ENCODE assay signal across 21 cellular contexts in the genomic region with DNA sequence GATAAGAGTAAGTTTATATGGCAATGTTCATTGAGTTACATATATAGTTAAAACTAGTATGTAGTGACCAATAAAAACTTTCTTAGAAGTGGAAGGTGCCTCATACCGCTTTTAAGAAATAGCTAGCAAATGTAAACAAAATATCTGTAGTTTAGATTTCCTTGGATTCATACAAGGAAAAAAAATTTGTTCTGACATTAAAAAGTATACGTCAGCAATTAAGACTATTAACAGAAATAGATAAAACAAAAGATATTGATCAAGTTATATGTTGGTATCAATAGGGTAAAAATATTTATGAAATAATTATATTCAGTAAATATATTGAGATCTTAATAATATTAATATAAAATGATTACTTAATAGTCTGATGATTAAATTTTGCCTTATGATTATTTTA.
A peak's percentile ranks its signal among the peaks of the same experiment; 100 is the strongest.
DNase-seq lines count a peak whose midpoint lies in the region; ATAC-seq, FAIRE-seq and TF ChIP-seq lines count a peak whose summit lies in the region.
"Had no signal": no experiment of that assay in that cellular context is flagged by ENCODE, and none has a peak within 500 bp of the region (broad histone marks: within the 10 kb centered on the region; RNA-seq: fewer than 3 reads in every experiment).

No MANE protein-coding gene starts in this region.

- H3K9ac ChIP-seq in HepG2 (ENCODE audit: insufficient read depth, low read depth, low read length) (no peak overlapping the region), K562 (ENCODE audit: insufficient read depth in 1 of 2, low read depth in 2 of 2, low read length in 2 of 2) (no peak overlapping the region), kidney (ENCODE audit: low read length in 2 of 2) (no peak overlapping the region)

- intact Hi-C loops in HepG2 (cut with micrococcal nuclease; ENCODE audit: unreplicated experiment) = no loop called here
- intact Hi-C loops in right lobe of liver (cut with DNase I) = no loop called here
- intact Hi-C loops in K562 (cut with micrococcal nuclease) = no loop called here
- intact Hi-C loops in kidney (cut with DNase I) = no loop called here

- TF ChIP-seq POLR2A in HepG2 (IDR thresholded peaks at IDR 0.05; ENCODE audit: insufficient read depth in 1 of 2, low read depth in 2 of 2, low read length in 2 of 2) (no peak), right lobe of liver (IDR thresholded peaks at IDR 0.05) (no peak), K562 (conservative IDR thresholded peaks at IDR 0.05) (no peak)

- H3K79me2 ChIP-seq in HepG2 (ENCODE audit: insufficient read depth, low read length) = no peaks in the 10 kb centered on the region
- no peaks in the 10 kb centered on the region for H3K79me2 ChIP-seq in K562 (ENCODE audit: control insufficient read depth, insufficient read depth, low read length)

- POLR2A ChIA-PET in HepG2 (lab: Yijun Ruan, JAX) = no interaction called here
- POLR2A ChIA-PET in K562 (lab: Yijun Ruan, JAX) = interaction anchor here (0.6 kb wide), 1 partner anchor 894 kb away, joined by 3 read pairs; no protein-coding TSS in a partner anchor

- ATAC-seq in HepG2 (no peak), right lobe of liver (no peak), K562 (no peak), GM21825 (IDR thresholded peaks at IDR 0.05; ENCODE audit: unreplicated experiment) (no peak)

- no peaks in the 10 kb centered on the region for H3K9me1 ChIP-seq in K562 (ENCODE audit: control insufficient read depth, insufficient read depth, low read length)

- H3K27me3 ChIP-seq in HepG2 (ENCODE audit: control insufficient read depth in 1 of 2, insufficient read depth in 2 of 2, low read length in 2 of 2) (no peaks in the 10 kb centered on the region), right lobe of liver (no peaks in the 10 kb centered on the region), K562 (ENCODE audit: control insufficient read depth in 2 of 2, insufficient read depth in 2 of 2, low read length in 2 of 2) (no peaks in the 10 kb centered on the region)

- FAIRE-seq in HepG2 (lab: Jason Lieb, UNC) = no peak
- no peak for FAIRE-seq in K562 (lab: Jason Lieb, UNC)
- peak; percentile 53 for FAIRE-seq in kidney (lab: Jason Lieb, UNC)
- FAIRE-seq: GM12891, GM18507, H54 had no signal

- in situ Hi-C loops in HepG2 (cut with HindIII; ENCODE audit: extremely low pct_ligation_motif_present, low pct_unique_long_range_greater_than_20kb) (no loop called here), K562 (cut with MboI) (no loop called here)

- H3K9me3 ChIP-seq in HepG2 (ENCODE audit: low read length) = peaks cover 81% of the 10 kb centered on the region
- H3K9me3 ChIP-seq in right lobe of liver = no peaks in the 10 kb centered on the region
- H3K9me3 ChIP-seq in K562 (replicated peaks; ENCODE audit: control insufficient read depth, insufficient read depth, low read depth, low read length) = no peaks in the 10 kb centered on the region
- no peaks in the 10 kb centered on the region for H3K9me3 ChIP-seq in kidney (ENCODE audit: control insufficient read depth in 1 of 2, low read length in 2 of 2)

- no TSS peak for BruUV-seq in HepG2 (replicated peaks; lab: Mats Ljungman, UMichigan)
- no TSS peak for BruUV-seq in K562 (replicated peaks; lab: Mats Ljungman, UMichigan)

- H3K4me3 ChIP-seq in HepG2 (replicated peaks in 1 of 3; ENCODE audit: insufficient read depth in 1 of 3, low read depth in 2 of 3, low read length in 3 of 3) = no peak overlapping the region
- no peak overlapping the region for H3K4me3 ChIP-seq in right lobe of liver
- no peak overlapping the region for H3K4me3 ChIP-seq in K562
- no peak overlapping the region for H3K4me3 ChIP-seq in kidney (ENCODE audit: low read length in 2 of 2)

- no peak for DNase-seq in HepG2 (ENCODE audit: low spot score)
- DNase-seq in right lobe of liver = no peak
- DNase-seq in K562 (ENCODE audit: extremely low read depth in 1 of 4, low spot score in 3 of 4) = no peak
- DNase-seq in kidney = no peak
- no peak for DNase-seq in NCI-H774 (lab: John Stamatoyannopoulos, UW)
- no peak for DNase-seq in activated CD4-positive, alpha-beta T cell treated with anti-CD3 and anti-CD28 coated beads, Interleukin-2, amount 50 U/mL, for 4 hours
- no peak for DNase-seq in NCI-H1417 (lab: John Stamatoyannopoulos, UW)
- DNase-seq: C1 segment of cervical spinal cord; Calu3; CD4-positive, alpha-beta memory T cell; COR-L47; DMS53; DMS79 treated with DMSO at 0.1 percent for 48 hours; GF-D8; GOT3; HCEC 1CT had no signal

- WGBS in HepG2 (ENCODE audit: low lambda C conversion rate) = 7% methylated on average over 2 of the region's 2 CpGs
- 55% methylated on average over 2 of the region's 2 CpGs for WGBS in right lobe of liver (ENCODE audit: insufficient coverage, low coverage, low lambda C conversion rate, missing lambda C conversion rate)
- WGBS in K562 (ENCODE audit: insufficient coverage, low coverage, missing lambda C conversion rate) = 6% methylated on average over 2 of the region's 2 CpGs

- H4K20me1 ChIP-seq in HepG2 (ENCODE audit: insufficient read depth, low read length) (no peaks in the 10 kb centered on the region), K562 (replicated peaks; ENCODE audit: control insufficient read depth, insufficient read depth, low read length) (no peaks in the 10 kb centered on the region)

- no peak for TF ChIP-seq CTCF in HepG2 (CRISPR knock-in tag; IDR thresholded peaks at IDR 0.05)
- TF ChIP-seq CTCF in right lobe of liver (IDR thresholded peaks at IDR 0.05) = no peak
- no peak for TF ChIP-seq CTCF in K562 (IDR thresholded peaks at IDR 0.05 in 2 of 3, conservative IDR thresholded peaks at IDR 0.05 in 1 of 3; ENCODE audit: insufficient read depth in 2 of 3, low read depth in 1 of 3, low read length in 3 of 3)
- TF ChIP-seq CTCF in kidney (IDR thresholded peaks at IDR 0.05; ENCODE audit: borderline replicate concordance, extremely low read depth, insufficient read depth) = no peak

- CTCF ChIA-PET in HepG2 (lab: Yijun Ruan, JAX; ENCODE audit: low intra/inter-chr PET ratio, low total read pairs) = no interaction called here
- CTCF ChIA-PET in K562 (lab: Yijun Ruan, JAX; ENCODE audit: low intra/inter-chr PET ratio) = no interaction called here

- no peak overlapping the region for H2AFZ ChIP-seq in HepG2 (ENCODE audit: low read length)
- no peak overlapping the region for H2AFZ ChIP-seq in K562 (ENCODE audit: low read depth, low read length)

- no peaks in the 10 kb centered on the region for H3K4me1 ChIP-seq in HepG2 (ENCODE audit: insufficient read depth, low read length)
- H3K4me1 ChIP-seq in right lobe of liver = no peaks in the 10 kb centered on the region
- H3K4me1 ChIP-seq in K562 (replicated peaks in 1 of 2; ENCODE audit: control insufficient read depth in 2 of 2, insufficient read depth in 2 of 2, low read length in 2 of 2) = no peaks in the 10 kb centered on the region
- no peaks in the 10 kb centered on the region for H3K4me1 ChIP-seq in kidney (ENCODE audit: control insufficient read depth in 1 of 2, insufficient read depth in 1 of 2, low read depth in 1 of 2, low read length in 2 of 2)

- H3K4me2 ChIP-seq in HepG2 (ENCODE audit: low read depth, low read length) (no peak overlapping the region), K562 (ENCODE audit: insufficient read depth, low read length) (no peak overlapping the region)

- TF ChIP-seq EP300 in HepG2 (IDR thresholded peaks at IDR 0.05; ENCODE audit: low read depth in 2 of 2, low read length in 2 of 2) (no peak), HepG2 (CRISPR knock-in tag; IDR thresholded peaks at IDR 0.05; ENCODE audit: borderline replicate concordance) (no peak), K562 (IDR thresholded peaks at IDR 0.05; ENCODE audit: low read length) (no peak)

- TF ChIP-seq RAD21 in HepG2 (CRISPR knock-in tag; IDR thresholded peaks at IDR 0.05) (no peak), K562 (CRISPR knock-in tag; conservative IDR thresholded peaks at IDR 0.05 in 1 of 2, IDR thresholded peaks at IDR 0.05 in 1 of 2) (no peak)

- H3K36me3 ChIP-seq in HepG2 (replicated peaks in 1 of 2; ENCODE audit: control insufficient read depth in 1 of 2, insufficient read depth in 2 of 2, low read length in 2 of 2) (no peaks in the 10 kb centered on the region), right lobe of liver (no peaks in the 10 kb centered on the region), K562 (ENCODE audit: control insufficient read depth, insufficient read depth, low read length) (no peaks in the 10 kb centered on the region), kidney (ENCODE audit: control insufficient read depth in 1 of 2, insufficient read depth in 2 of 2, low read length in 2 of 2) (no peaks in the 10 kb centered on the region)

- H3K27ac ChIP-seq in HepG2 (ENCODE audit: extremely low read length, insufficient read depth, low read length) (no peak overlapping the region), right lobe of liver (no peak overlapping the region), K562 (ENCODE audit: extremely low read depth, low read depth, low read length) (no peak overlapping the region), kidney (ENCODE audit: low read depth in 2 of 2, low read length in 2 of 2) (no peak overlapping the region)
- H3K27ac ChIP-seq: 22Rv1 had no signal

TF ChIP-seq in HepG2, 621 proteins besides CTCF, POLR2A, EP300 and RAD21:
- TF ChIP-seq MAFK (conservative IDR thresholded peaks at IDR 0.05 in 1 of 2, IDR thresholded peaks at IDR 0.05 in 1 of 2; ENCODE audit: low read length in 2 of 2) (peak; percentile 83 to 97), MIER3 (CRISPR knock-in tag; IDR thresholded peaks at IDR 0.05; ENCODE audit: borderline replicate concordance) (no peak), MAFF (IDR thresholded peaks at IDR 0.05; ENCODE audit: low read depth, low read length) (peak; percentile 88)
- TF ChIP-seq, protein P1, sequence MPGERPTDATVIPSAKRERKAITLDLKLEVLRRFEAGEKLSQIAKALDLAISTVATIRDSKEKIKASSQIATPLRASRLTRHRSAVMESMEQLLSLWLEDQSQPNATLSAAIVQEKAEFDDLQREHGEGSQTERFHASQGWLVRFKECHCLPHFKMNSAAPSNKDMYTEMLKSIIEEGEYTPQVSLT (CRISPR knock-in tag; IDR thresholded peaks at IDR 0.05; ENCODE audit: borderline replicate concordance, low read depth) = no peak

TF ChIP-seq in K562, 482 proteins besides CTCF, POLR2A, EP300 and RAD21:
- TF ChIP-seq, protein P2, sequence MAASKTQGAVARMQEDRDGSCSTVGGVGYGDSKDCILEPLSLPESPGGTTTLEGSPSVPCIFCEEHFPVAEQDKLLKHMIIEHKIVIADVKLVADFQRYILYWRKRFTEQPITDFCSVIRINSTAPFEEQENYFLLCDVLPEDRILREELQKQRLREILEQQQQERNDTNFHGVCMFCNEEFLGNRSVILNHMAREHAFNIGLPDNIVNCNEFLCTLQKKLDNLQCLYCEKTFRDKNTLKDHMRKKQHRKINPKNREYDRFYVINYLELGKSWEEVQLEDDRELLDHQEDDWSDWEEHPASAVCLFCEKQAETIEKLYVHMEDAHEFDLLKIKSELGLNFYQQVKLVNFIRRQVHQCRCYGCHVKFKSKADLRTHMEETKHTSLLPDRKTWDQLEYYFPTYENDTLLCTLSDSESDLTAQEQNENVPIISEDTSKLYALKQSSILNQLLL (CRISPR knock-in tag; IDR thresholded peaks at IDR 0.05; ENCODE audit: borderline replicate concordance) = no peak
- TF ChIP-seq NUFIP1 (IDR thresholded peaks at IDR 0.05; ENCODE audit: partially characterized antibody) = no peak
- TF ChIP-seq HMG20A (CRISPR knock-in tag; conservative IDR thresholded peaks at IDR 0.05) = no peak
- TF ChIP-seq CBX3 (IDR thresholded peaks at IDR 0.05; ENCODE audit: borderline replicate concordance in 1 of 2, low read length in 2 of 2) = no peak
- peak; percentile 56; the same call in 1 of the 2 replicates for TF ChIP-seq ZNF316 (IDR thresholded peaks at IDR 0.05)
